In the genomic region with DNA sequence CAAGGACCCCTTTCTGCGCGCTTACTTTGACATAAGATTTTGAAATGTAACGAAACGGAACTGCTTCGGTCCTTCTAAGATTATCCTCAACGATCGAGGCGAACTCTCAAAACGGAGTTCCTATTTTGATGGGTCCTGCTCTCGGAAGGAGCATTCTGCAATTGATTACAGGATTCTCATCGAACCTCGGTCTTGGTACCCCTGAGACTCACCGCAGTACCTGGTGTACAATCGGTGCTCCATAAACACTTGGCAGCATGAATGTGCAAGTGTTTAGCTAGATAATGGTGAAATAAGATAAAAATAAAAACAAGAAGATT, we compare ENCODE assay signal across 8 cellular contexts. TPM values are rescaled to one million over a fixed set of nuclear protein-coding genes. Genes with fewer than 3 reads are reported as not detected.
DNase-seq lines count a peak whose midpoint lies in the region; ATAC-seq, FAIRE-seq and TF ChIP-seq lines count a peak whose summit lies in the region.

No MANE protein-coding gene starts in this region.

- H3K4me1 ChIP-seq in kidney (ENCODE audit: control insufficient read depth in 1 of 2, insufficient read depth in 1 of 2, low read depth in 1 of 2, low read length in 2 of 2) (peaks cover 0 to 9% of the 10 kb centered on the region in 2 donors), tibial artery (peaks cover 0 to 25% (median 18%) of the 10 kb centered on the region in 4 donors)

- peaks cover 16% of the 10 kb centered on the region for H3K36me3 Mint-ChIP-seq in activated naive CD8-positive, alpha-beta T cell treated with anti-CD3 and anti-CD28 coated beads for 36 hours

- H3K4me3 Mint-ChIP-seq in activated naive CD8-positive, alpha-beta T cell treated with anti-CD3 and anti-CD28 coated beads for 36 hours = peak overlapping the region; percentile 96

- FAIRE-seq in kidney (lab: Jason Lieb, UNC) = no peak

- H3K4me1 Mint-ChIP-seq in activated naive CD8-positive, alpha-beta T cell treated with anti-CD3 and anti-CD28 coated beads for 36 hours = peaks cover 35% of the 10 kb centered on the region

- peak overlapping the region; percentile 96 for H3K27ac Mint-ChIP-seq in activated naive CD8-positive, alpha-beta T cell treated with anti-CD3 and anti-CD28 coated beads for 36 hours

- TF ChIP-seq CTCF in GM10248 (IDR thresholded peaks at IDR 0.05; ENCODE audit: control extremely low read depth, extremely low read depth, low read depth, missing control alignments) = peak; percentile 22
- TF ChIP-seq CTCF in kidney (IDR thresholded peaks at IDR 0.05; ENCODE audit: borderline replicate concordance, extremely low read depth, insufficient read depth) = no peak
- peak; percentile 1 to 2 for TF ChIP-seq CTCF in tibial artery (IDR thresholded peaks at IDR 0.05)

- POLR2A ChIA-PET in GM10248 (lab: Yijun Ruan, JAX) = interaction anchor here (0.8 to 1.8 kb wide), 2 partner anchors 9 to 15 kb away, joined by 3 to 13 read pairs; no protein-coding TSS in a partner anchor

- peak overlapping the region; percentile 93 to 99 for H3K4me3 ChIP-seq in kidney (ENCODE audit: low read length in 2 of 2)
- H3K4me3 ChIP-seq in tibial artery = peak overlapping the region; percentile 75 to 80

- DNase-seq in GM10248 (ENCODE audit: extremely low spot score) = no peak
- DNase-seq in activated naive CD8-positive, alpha-beta T cell treated with anti-CD3 and anti-CD28 coated beads for 36 hours = no peak
- DNase-seq in kidney = no peak
- no peak for DNase-seq in tibial artery
- no peak for DNase-seq in DMS79 (lab: John Stamatoyannopoulos, UW)
- no peak for DNase-seq in ACHN
- DNase-seq in inferior parietal cortex (ENCODE audit: extremely low spot score) = no peak

- H3K27me3 Mint-ChIP-seq in activated naive CD8-positive, alpha-beta T cell treated with anti-CD3 and anti-CD28 coated beads for 36 hours = no peaks in the 10 kb centered on the region

- in situ Hi-C loops in ACHN (cut with HindIII; ENCODE audit: low pct_ligation_motif_present, low pct_unique_long_range_greater_than_20kb, low sequenced_read_pairs) = loop anchor here (25.0 kb wide), 1 partner anchor 259 kb away; a partner anchor contains a TSS

- H3K9me3 Mint-ChIP-seq in activated naive CD8-positive, alpha-beta T cell treated with anti-CD3 and anti-CD28 coated beads for 36 hours = no peaks in the 10 kb centered on the region

- peaks cover 4 to 16% of the 10 kb centered on the region in 2 donors for H3K36me3 ChIP-seq in kidney (ENCODE audit: control insufficient read depth in 1 of 2, insufficient read depth in 2 of 2, low read length in 2 of 2)
- peaks cover 4 to 19% (median 11%) of the 10 kb centered on the region in 3 donors for H3K36me3 ChIP-seq in tibial artery

- ATAC-seq in HG02870 (IDR thresholded peaks at IDR 0.05; ENCODE audit: unreplicated experiment) = peak; percentile 7

- H3K27ac ChIP-seq in kidney (ENCODE audit: low read depth in 2 of 2, low read length in 2 of 2) = peak overlapping the region; percentile 92
- H3K27ac ChIP-seq in tibial artery = peak overlapping the region; percentile 87 to 89

- CTCF ChIA-PET in GM10248 (lab: Yijun Ruan, JAX) = interaction anchor here (0.7 to 8.8 kb wide), 29 partner anchors 8 to 491 kb away, joined by 3 to 226 read pairs (median 4); a partner anchor contains a TSS

- H3K9ac ChIP-seq in kidney (ENCODE audit: low read length in 2 of 2) = peak overlapping the region; percentile 96 to 99

- no peaks in the 10 kb centered on the region for H3K9me3 ChIP-seq in kidney (ENCODE audit: control insufficient read depth in 1 of 2, low read length in 2 of 2)
- H3K9me3 ChIP-seq in tibial artery = no peaks in the 10 kb centered on the region

- no peaks in the 10 kb centered on the region for H3K27me3 ChIP-seq in tibial artery

- intact Hi-C loops in kidney (cut with DNase I) (no loop called here), tibial artery (cut with DNase I; ENCODE audit: low total_unique reads) (loop anchor here (5.0 kb wide), 1 partner anchor 221 kb away; no protein-coding TSS in a partner anchor)

RNA-seq across cellular contexts. Expression of a gene that starts 0.5 kb away (rescaled TPM):
- total RNA-seq in activated naive CD8-positive, alpha-beta T cell treated with anti-CD3 and anti-CD28 coated beads for 36 hours = 10 to 100 TPM; 53.7 to 64.6 TPM
- 79.9 TPM for total RNA-seq in kidney
- polyA plus RNA-seq in kidney (ENCODE audit: insufficient read depth, low read depth, low replicate concordance) = 26.1 TPM

RNA-seq across cellular contexts. Expression of a gene that starts 39.8 kb away (rescaled TPM):
- total RNA-seq in activated naive CD8-positive, alpha-beta T cell treated with anti-CD3 and anti-CD28 coated beads for 36 hours = 100 to 1,000 TPM; 134 to 135 TPM
- total RNA-seq in kidney = 87.1 TPM
- polyA plus RNA-seq in kidney (ENCODE audit: insufficient read depth, low read depth, low replicate concordance) = 38.9 TPM
